25 cellular contexts compared by ENCODE assay signal in genomic region chr10:124193309-124193696, GRCh38.
"Had no signal": no experiment of that assay in that cellular context is flagged by ENCODE, and none has a peak within 500 bp of the region (broad histone marks: within the 10 kb centered on the region; RNA-seq: fewer than 3 reads in every experiment).

No MANE protein-coding gene starts in this region.

- H3K9me3 ChIP-seq: SJSA1 had no signal

- H2AFZ ChIP-seq: PC-9 had no signal

- H3K4me2 ChIP-seq: PC-9, SK-N-SH had no signal

- H3K4me1 ChIP-seq: SJSA1 had no signal

- DNase-seq: MG63, NCI-H1092 treated with DMSO at 0.1 percent for 48 hours, NCI-H1105 treated with DMSO at 0.1 percent for 48 hours, NCI-H1417, NCI-H1436, NCI-H146, NCI-H1694, NCI-H187, NCI-H1930, NCI-H2029 treated with DMSO at 0.1 percent for 48 hours, NCI-H2081 treated with DMSO at 0.1 percent for 48 hours, NCI-H2107, NCI-H2171, NCI-H226, NCI-H446 treated with DMSO at 0.1 percent for 48 hours, NCI-H510A, NCI-H524, NCI-H526, NCI-H748 treated with DMSO at 0.1 percent for 48 hours, PC-9, Right ventricle myocardium superior, SHP77 treated with DMSO at 0.1 percent for 48 hours, SK-N-SH, SW 1271 had no signal

- H3K4me3 ChIP-seq: MG63, PC-9, SJSA1 had no signal

- H3K9ac ChIP-seq: SK-N-SH had no signal

- H3K27ac ChIP-seq: PC-9, SJSA1 had no signal

- H3K36me3 ChIP-seq: MG63, SJSA1 had no signal

- H3K27me3 ChIP-seq: MG63, SJSA1 had no signal
